Comparison of ENCODE assay signal across 10 cellular contexts in genomic region chr22:21632237-21632895, GRCh38. TPM values are rescaled to one million over a fixed set of nuclear protein-coding genes. Genes with fewer than 3 reads are reported as not detected.
A peak's percentile ranks its signal among the peaks of the same experiment; 100 is the strongest.
DNase-seq lines count a peak whose midpoint lies in the region; ATAC-seq and TF ChIP-seq lines count a peak whose summit lies in the region.
"Had no signal": no experiment of that assay in that cellular context is flagged by ENCODE, and none has a peak within 500 bp of the region (broad histone marks: within the 10 kb centered on the region; RNA-seq: fewer than 3 reads in every experiment).

Gene CCDC116, plus strand, starts transcription at chr22:21632760. Its CDS starts 422 bp downstream, at chr22:21633182.

- POLR2A ChIA-PET in PC-3 (lab: Charles Lee; ENCODE audit: unreplicated experiment), result no interaction called here

- H3K9me2 ChIP-seq in PC-3 (replicated peaks; ENCODE audit: low read length), result no peaks in the 10 kb centered on the region

- intact Hi-C loops in PC-3 (cut with micrococcal nuclease), result no loop called here

- TF ChIP-seq CTCF in PC-3 (conservative IDR thresholded peaks at IDR 0.05; ENCODE audit: low read depth, low read length), result no peak

- no peak within 1 kb of the TSS for H3K27ac ChIP-seq in PC-3 (ENCODE audit: low read length)

- no peak within 1 kb of the TSS for H2AFZ ChIP-seq in PC-3 (ENCODE audit: low read length)

- no TSS peak for BruUV-seq in PC-3 (replicated peaks; lab: Mats Ljungman, UMichigan)

- H3K36me3 ChIP-seq in PC-3 (ENCODE audit: low read depth, low read length), result peaks cover under 1% of the 10 kb centered on the region; the same call in 1 of the 2 replicates

- no peaks in the 10 kb centered on the region for H4K20me1 ChIP-seq in PC-3 (ENCODE audit: low read length)

- DNase-seq in DMS 273 (lab: John Stamatoyannopoulos, UW; ENCODE audit: unreplicated experiment), result peak; percentile 13
- no peak for DNase-seq in DMS 273 treated with DMSO at 0.1 percent for 48 hours (lab: John Stamatoyannopoulos, UW)
- peak; percentile 44 to 87 (median 68) for DNase-seq in T-helper 2 cell
- peak; percentile 79 for DNase-seq in central memory CD4-positive, alpha-beta T cell
- DNase-seq in stimulated activated CD8-positive, alpha-beta memory T cell treated with anti-CD3 and anti-CD28 coated beads, Interleukin-4, amount 100 ng/mL, for 24 hours (ENCODE audit: low read depth), result peak; percentile 55
- DNase-seq in PC-3, result no peak

- no peaks in the 10 kb centered on the region for H3K27me3 ChIP-seq in PC-3 (ENCODE audit: low read length)

- no peak within 1 kb of the TSS for H3K4me3 ChIP-seq in PC-3 (ENCODE audit: low read length)
- H3K4me3 ChIP-seq: lung had no signal

- H3K9ac ChIP-seq in PC-3 (ENCODE audit: low read length), result no peak within 1 kb of the TSS

- H3K79me2 ChIP-seq in PC-3 (ENCODE audit: low read length), result peaks cover 24% of the 10 kb centered on the region

- no peak for ATAC-seq in HG03280 (IDR thresholded peaks at IDR 0.05; ENCODE audit: unreplicated experiment)
- no peak for ATAC-seq in PC-3
- ATAC-seq in GM18909 (IDR thresholded peaks at IDR 0.05; ENCODE audit: poor library complexity, unreplicated experiment), result no peak

- peaks cover 10% of the 10 kb centered on the region for H3K4me1 ChIP-seq in PC-3 (ENCODE audit: insufficient read depth, low read length)

- no peaks in the 10 kb centered on the region for H3F3A ChIP-seq in PC-3 (ENCODE audit: low read length, unreplicated experiment)

- no peak within 1 kb of the TSS for H3K4me2 ChIP-seq in PC-3 (ENCODE audit: low read length)

- CTCF ChIA-PET in PC-3 (lab: Charles Lee), result no interaction called here

- H3K9me3 ChIP-seq in PC-3 (ENCODE audit: low read length), result no peaks in the 10 kb centered on the region

RNA-seq across cellular contexts. Expression of gene CCDC116, which starts in this region (rescaled TPM):
- total RNA-seq in PC-3 (2014; rRNA removed), result not detected in 2 replicates
- total RNA-seq: A172 had no signal

Comparison
In these comparisons a context has a peak if more than half of its experiments do, and no peak if none do; other contexts are left out.
1. DNase-seq: peak in DMS 273 (single experiment), T-helper 2 cell (5 of 5), central memory CD4-positive, alpha-beta T cell (single experiment) and stimulated activated CD8-positive, alpha-beta memory T cell treated with anti-CD3 and anti-CD28 coated beads, Interleukin-4, amount 100 ng/mL, for 24 hours (single experiment); none in DMS 273 treated with DMSO at 0.1 percent for 48 hours (single experiment) and PC-3 (single experiment).